8 cellular contexts compared by ENCODE assay signal in the genomic region with DNA sequence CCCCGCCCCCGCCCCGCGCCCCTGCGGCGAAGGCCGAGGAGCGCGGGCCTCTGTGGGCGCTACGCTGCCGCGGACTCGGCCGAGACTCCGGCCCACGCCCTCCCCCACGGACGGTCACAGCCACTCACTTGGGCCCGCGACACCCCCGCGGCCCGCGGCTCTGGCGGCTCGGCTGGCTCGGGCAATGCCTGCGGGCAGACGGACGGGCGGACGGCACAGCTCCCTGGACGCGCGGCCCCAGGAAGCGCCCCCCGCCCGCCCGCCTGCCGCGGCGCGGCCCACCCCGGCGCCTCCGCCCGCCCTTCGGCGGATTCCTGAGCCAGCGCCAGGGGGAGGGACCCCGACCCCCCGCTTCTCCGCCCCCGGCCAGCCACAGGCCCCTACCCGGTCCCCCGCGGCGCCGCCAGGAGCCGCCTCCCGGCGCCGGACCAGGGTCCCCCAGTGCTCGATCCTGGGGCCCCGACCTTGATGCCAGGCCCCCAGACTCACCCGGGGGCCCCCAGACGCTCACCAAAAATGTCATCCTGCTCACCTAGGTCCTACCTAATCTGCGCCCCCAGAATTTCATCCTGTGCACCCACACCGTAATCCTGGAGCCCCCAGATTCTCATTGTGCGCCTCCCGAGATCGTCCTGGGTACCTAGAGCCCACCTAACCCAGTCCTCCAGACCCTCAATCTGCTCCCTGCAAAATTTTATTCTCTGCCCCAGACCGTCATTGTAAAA. TPM values are rescaled to one million over a fixed set of nuclear protein-coding genes. Genes with fewer than 3 reads are reported as not detected.
A peak's percentile ranks its signal among the peaks of the same experiment; 100 is the strongest.
DNase-seq lines count a peak whose midpoint lies in the region; ATAC-seq, FAIRE-seq and TF ChIP-seq lines count a peak whose summit lies in the region.

A gene (minus strand): TSS at position 246 of the 725 bp plus-strand sequence. CDS start 446 bp downstream, outside the sequence.

- intact Hi-C loops in pancreas (cut with DNase I), result no loop called here

- TF ChIP-seq CTCF in GM12875 (IDR thresholded peaks at IDR 0.05; ENCODE audit: borderline replicate concordance, insufficient read depth, low read depth, low read length) (no peak), WI38 (IDR thresholded peaks at IDR 0.05; ENCODE audit: low read depth, low read length) (no peak), glutamatergic neuron (IDR thresholded peaks at IDR 0.05; ENCODE audit: partially characterized antibody, unreplicated experiment) (no peak), pancreas (IDR thresholded peaks at IDR 0.05) (no peak)

- WGBS in pancreas, 2 donors, result 5 to 6% methylated on average over 38 to 74 of the region's 74 CpGs

- DNase-seq in glutamatergic neuron, result no peak
- DNase-seq in pancreas, result peak in 2 of 6 donors; percentile 66 to 76
- DNase-seq in HuH-7.5 (ENCODE audit: low spot score), result no peak

- peak within 1 kb of the TSS; percentile 58 for H3K4me3 ChIP-seq in GM12875 (ENCODE audit: low read depth, low read length)
- peak within 1 kb of the TSS; percentile 78 for H3K4me3 ChIP-seq in WI38 (ENCODE audit: low read depth, low read length)
- H3K4me3 ChIP-seq in pancreas, result peak within 1 kb of the TSS; percentile 7 to 39 (median 31)

- ATAC-seq in pancreas, result peak; percentile 6 to 15 (median 10)
- ATAC-seq in HG03520 (IDR thresholded peaks at IDR 0.05; ENCODE audit: unreplicated experiment), result no peak
- ATAC-seq in GM21786 (IDR thresholded peaks at IDR 0.05; ENCODE audit: unreplicated experiment), result no peak
- no peak for ATAC-seq in GM18520 (IDR thresholded peaks at IDR 0.05; ENCODE audit: unreplicated experiment)

- no peak for FAIRE-seq in pancreas (lab: Jason Lieb, UNC)

- H3K36me3 Mint-ChIP-seq in glutamatergic neuron (ENCODE audit: unreplicated experiment), result no peaks in the 10 kb centered on the region

- peaks cover 12% of the 10 kb centered on the region for H3K9me3 Mint-ChIP-seq in glutamatergic neuron (ENCODE audit: unreplicated experiment)

- H3K36me3 ChIP-seq in pancreas, result no peaks in the 10 kb centered on the region

- no peaks in the 10 kb centered on the region for H3K4me1 ChIP-seq in pancreas

- H3K27me3 Mint-ChIP-seq in glutamatergic neuron (ENCODE audit: unreplicated experiment), result peaks cover 17% of the 10 kb centered on the region

- no peaks in the 10 kb centered on the region for H3K9me3 ChIP-seq in pancreas

- H3K4me1 Mint-ChIP-seq in glutamatergic neuron (ENCODE audit: low read depth, unreplicated experiment), result peaks cover 19% of the 10 kb centered on the region

- peak within 1 kb of the TSS; percentile 98 for H3K4me3 Mint-ChIP-seq in glutamatergic neuron (ENCODE audit: unreplicated experiment)

- H3K27me3 ChIP-seq in pancreas, result no peaks in the 10 kb centered on the region

- peak within 1 kb of the TSS; percentile 46 to 73 (median 54) for H3K27ac ChIP-seq in pancreas

- H3K27ac Mint-ChIP-seq in glutamatergic neuron (ENCODE audit: unreplicated experiment), result peak within 1 kb of the TSS; percentile 62

RNA-seq across cellular contexts. Expression of the gene that starts here (rescaled TPM):
- total RNA-seq in glutamatergic neuron (ENCODE audit: unreplicated experiment) (16.3 TPM), pancreas (10 to 100 TPM; 11.3 to 40.6 (median 14.9) TPM)
- 10 to 100 TPM; 38.3 to 51.0 TPM for polyA plus RNA-seq in pancreas

Comparison
In these comparisons a context has a peak if more than half of its experiments do, and no peak if none do; other contexts are left out.
1. ATAC-seq: peak in pancreas (4 of 4); none in HG03520 (single experiment), GM21786 (single experiment) and GM18520 (single experiment).
2. Peak in every context shown above with its lines, with median percentiles within 50 percentile points of each other: H3K4me3 ChIP-seq.